ENCODE assay signal across 1 cellular context in the genomic region with DNA sequence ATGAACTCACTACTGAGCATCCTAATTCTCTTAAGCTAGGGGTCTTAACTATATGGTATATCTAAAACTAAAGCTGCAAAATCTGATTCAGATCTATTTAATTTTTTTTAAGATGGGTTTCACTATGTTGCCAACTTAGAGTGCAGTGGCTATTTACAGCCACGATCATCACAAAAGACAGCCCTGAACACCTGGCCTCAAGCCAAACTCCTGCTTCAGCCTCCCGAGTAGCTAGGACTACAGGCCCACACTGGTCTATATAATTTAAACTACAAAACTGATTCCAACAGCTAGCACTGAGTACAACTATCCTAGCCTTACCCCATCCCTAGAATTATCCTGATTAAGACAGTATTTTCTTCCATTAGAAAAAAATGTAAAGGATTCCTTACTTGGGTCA.
TF ChIP-seq lines count a peak whose summit lies in the region.

No MANE protein-coding gene starts in this region.

TF ChIP-seq in HEK293, 187 proteins besides CTCF, POLR2A, EP300 and RAD21 (continued from another document):
- TF ChIP-seq, protein P1, sequence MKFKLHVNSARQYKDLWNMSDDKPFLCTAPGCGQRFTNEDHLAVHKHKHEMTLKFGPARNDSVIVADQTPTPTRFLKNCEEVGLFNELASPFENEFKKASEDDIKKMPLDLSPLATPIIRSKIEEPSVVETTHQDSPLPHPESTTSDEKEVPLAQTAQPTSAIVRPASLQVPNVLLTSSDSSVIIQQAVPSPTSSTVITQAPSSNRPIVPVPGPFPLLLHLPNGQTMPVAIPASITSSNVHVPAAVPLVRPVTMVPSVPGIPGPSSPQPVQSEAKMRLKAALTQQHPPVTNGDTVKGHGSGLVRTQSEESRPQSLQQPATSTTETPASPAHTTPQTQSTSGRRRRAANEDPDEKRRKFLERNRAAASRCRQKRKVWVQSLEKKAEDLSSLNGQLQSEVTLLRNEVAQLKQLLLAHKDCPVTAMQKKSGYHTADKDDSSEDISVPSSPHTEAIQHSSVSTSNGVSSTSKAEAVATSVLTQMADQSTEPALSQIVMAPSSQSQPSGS (tag by site-specific recombination; IDR thresholded peaks at IDR 0.05; ENCODE audit: low read depth) = no peak
- TF ChIP-seq ZNF623 (tag by site-specific recombination; IDR thresholded peaks at IDR 0.05) = no peak
- peak; percentile 23; the same call in 1 of the 2 replicates for TF ChIP-seq ZNF664 (tag by site-specific recombination; IDR thresholded peaks at IDR 0.05)
- TF ChIP-seq ZNF777 (tag by site-specific recombination; IDR thresholded peaks at IDR 0.05; ENCODE audit: borderline replicate concordance) = no peak
- TF ChIP-seq ZBTB8A (tag by site-specific recombination; IDR thresholded peaks at IDR 0.05) = no peak
- no peak for TF ChIP-seq ZNF157 (tag by site-specific recombination; IDR thresholded peaks at IDR 0.05)
- TF ChIP-seq, protein P2, sequence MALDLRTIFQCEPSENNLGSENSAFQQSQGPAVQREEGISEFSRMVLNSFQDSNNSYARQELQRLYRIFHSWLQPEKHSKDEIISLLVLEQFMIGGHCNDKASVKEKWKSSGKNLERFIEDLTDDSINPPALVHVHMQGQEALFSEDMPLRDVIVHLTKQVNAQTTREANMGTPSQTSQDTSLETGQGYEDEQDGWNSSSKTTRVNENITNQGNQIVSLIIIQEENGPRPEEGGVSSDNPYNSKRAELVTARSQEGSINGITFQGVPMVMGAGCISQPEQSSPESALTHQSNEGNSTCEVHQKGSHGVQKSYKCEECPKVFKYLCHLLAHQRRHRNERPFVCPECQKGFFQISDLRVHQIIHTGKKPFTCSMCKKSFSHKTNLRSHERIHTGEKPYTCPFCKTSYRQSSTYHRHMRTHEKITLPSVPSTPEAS (tag by site-specific recombination; IDR thresholded peaks at IDR 0.05) = no peak
- TF ChIP-seq ZBTB26 (tag by site-specific recombination; optimal IDR thresholded peaks at IDR 0.05) = no peak
